In genomic region chr1:145095284-145096057, GRCh38 we compare ENCODE assay signal across 7 cellular contexts. TPM values are rescaled to one million over a fixed set of nuclear protein-coding genes. Genes with fewer than 3 reads are reported as not detected.
DNase-seq lines count a peak whose midpoint lies in the region; ATAC-seq and TF ChIP-seq lines count a peak whose summit lies in the region.
"Not testable (repeated sequence)": the region's sequence is repeated elsewhere in the genome, so short reads cannot be mapped to it uniquely, and the experiment has no call there.

Gene FAM72D, plus strand, starts transcription at chr1:145095974. Its CDS starts 874 bp downstream, at chr1:145096848.
Gene SRGAP2B, minus strand, starts transcription at chr1:145095328. Its CDS starts 2,427 bp downstream, at chr1:145092901.

- H4K20me1 ChIP-seq in GM23248 (ENCODE audit: insufficient read depth) = not testable (repeated sequence)

- intact Hi-C loops in left ventricle myocardium superior (cut with micrococcal nuclease) = not testable (repeated sequence)

- not testable (repeated sequence) for H3K4me1 ChIP-seq in GM23248 (ENCODE audit: insufficient read depth); neutrophil (ENCODE audit: control insufficient read depth in 1 of 2, insufficient read depth in 1 of 2, low read depth in 1 of 2, low read length in 1 of 2)

- not testable (repeated sequence) for H3K79me2 ChIP-seq in GM23248 (ENCODE audit: insufficient read depth)

- H3K4me3 ChIP-seq in GM23248 = peak within 1 kb of the TSS; percentile 61
- H3K4me3 ChIP-seq in SK-N-MC = peak within 1 kb of the TSS; percentile 60
- H3K4me3 ChIP-seq in brain microvascular endothelial cell (ENCODE audit: low read depth, low read length) = peak within 1 kb of the TSS; percentile 51
- peak within 1 kb of the TSS; percentile 47 to 57 for H3K4me3 ChIP-seq in neutrophil (ENCODE audit: low read depth in 1 of 2, low read length in 1 of 2)

- not testable (repeated sequence) for H3K4me2 ChIP-seq in GM23248 (ENCODE audit: unreplicated experiment)

- H3K27me3 ChIP-seq in GM23248 (replicated peaks; ENCODE audit: insufficient read depth); brain microvascular endothelial cell (replicated peaks); neutrophil: not testable (repeated sequence)

- H3K9ac ChIP-seq in GM23248 = peak within 1 kb of the TSS; percentile 72
- H3K9ac ChIP-seq in SK-N-MC (ENCODE audit: insufficient read length) = not testable (repeated sequence)

- H3K9me2 ChIP-seq in GM23248 (ENCODE audit: insufficient read depth) = not testable (repeated sequence)

- H2AFZ ChIP-seq in GM23248 = not testable (repeated sequence)

- not testable (repeated sequence) for TF ChIP-seq CTCF in brain microvascular endothelial cell (IDR thresholded peaks at IDR 0.05; ENCODE audit: low read depth, low read length, missing control alignments); neutrophil (IDR thresholded peaks at IDR 0.05)

- ATAC-seq in GM18861 (IDR thresholded peaks at IDR 0.05; ENCODE audit: unreplicated experiment) (peak; percentile 81), HG03196 (IDR thresholded peaks at IDR 0.05; ENCODE audit: unreplicated experiment) (peak; percentile 81), left ventricle myocardium superior (peak; percentile 88)

- H3K36me3 ChIP-seq in GM23248 (ENCODE audit: low read depth); SK-N-MC (ENCODE audit: insufficient read depth, low read length); brain microvascular endothelial cell (replicated peaks); neutrophil: not testable (repeated sequence)

- no CpG with 5 or more reads among the region's 47 CpGs for WGBS in GM23248 (ENCODE audit: low coverage in 1 of 2, low lambda C conversion rate in 2 of 2, missing lambda C conversion rate in 2 of 2), 2 experiments

- not testable (repeated sequence) for H3K9me3 ChIP-seq in GM23248 (ENCODE audit: low read depth); SK-N-MC (ENCODE audit: low read depth, low read length); neutrophil

- DNase-seq in GM23248; SK-N-MC (ENCODE audit: low read depth, low spot score); brain microvascular endothelial cell; left ventricle myocardium superior: not testable (repeated sequence)

- H3K27ac ChIP-seq in GM23248 = peak within 1 kb of the TSS; percentile 39; the same call in 1 of the 2 replicates
- not testable (repeated sequence) for H3K27ac ChIP-seq in SK-N-MC, brain microvascular endothelial cell, neutrophil

- H3F3A ChIP-seq in GM23248 (ENCODE audit: insufficient read depth) = not testable (repeated sequence)

- in situ Hi-C loops in GM23248 (cut with MboI); brain microvascular endothelial cell (cut with HindIII; ENCODE audit: low pct_ligation_motif_present, low sequenced_read_pairs): not testable (repeated sequence)

RNA-seq across cellular contexts. Expression of gene FAM72D, which starts in this region (rescaled TPM):
- 0.43 and 1.1 TPM in 2 replicates for total RNA-seq in GM23248 (2014; rRNA removed; shearing (Covaris generic))
- 1.6 and 2.4 TPM in 2 replicates for polyA plus RNA-seq in GM23248 (2016; fragmentation: Nextera tagmentation; extraction: Ambion mirVana)
- not detected for total RNA-seq in left ventricle myocardium superior

RNA-seq across cellular contexts. Expression of gene SRGAP2B, which starts in this region (rescaled TPM):
- total RNA-seq in GM23248 (2014; rRNA removed; shearing (Covaris generic)) = 12.6 and 16.1 TPM in 2 replicates
- polyA plus RNA-seq in GM23248 (2016; fragmentation: Nextera tagmentation; extraction: Ambion mirVana) = 12.6 and 12.8 TPM in 2 replicates
- total RNA-seq in left ventricle myocardium superior = 8.7 TPM
